Comparison of ENCODE assay signal across 8 cellular contexts in genomic region chr6:42978793-42979522, GRCh38. TPM values are rescaled to one million over a fixed set of nuclear protein-coding genes. Genes with fewer than 3 reads are reported as not detected.
A peak's percentile ranks its signal among the peaks of the same experiment; 100 is the strongest.
DNase-seq lines count a peak whose midpoint lies in the region; ATAC-seq and TF ChIP-seq lines count a peak whose summit lies in the region.

PEX6 (minus strand) TSS chr6:42979181; CDS start chr6:42979150, 31 bp downstream.

- dilution Hi-C loops in mammary epithelial cell (cut with HindIII; ENCODE audit: low sequenced_read_pairs) = no loop called here

- TF ChIP-seq CTCF in WI38 (IDR thresholded peaks at IDR 0.05; ENCODE audit: low read depth, low read length) = no peak
- no peak for TF ChIP-seq CTCF in mammary epithelial cell (conservative IDR thresholded peaks at IDR 0.05 in 1 of 2, IDR thresholded peaks at IDR 0.05 in 1 of 2; ENCODE audit: extremely low read depth in 1 of 2, insufficient read depth in 1 of 2, low read depth in 1 of 2, low read length in 2 of 2)
- TF ChIP-seq CTCF in spleen (IDR thresholded peaks at IDR 0.05 in 8 of 11, conservative IDR thresholded peaks at IDR 0.05 in 3 of 11) = no peak

- peak within 1 kb of the TSS; percentile 94 for H3K4me2 ChIP-seq in mammary epithelial cell (ENCODE audit: insufficient read depth, low read depth, low read length)

- TF ChIP-seq POLR2A in spleen (IDR thresholded peaks at IDR 0.05) = peak in 1 of 3 donors; percentile 13

- peak within 1 kb of the TSS; percentile 52 for H3K9ac ChIP-seq in mammary epithelial cell (ENCODE audit: insufficient read depth, low read length)

- H2AFZ ChIP-seq in ACC112 (ENCODE audit: low read length, unreplicated experiment) (peak within 1 kb of the TSS; percentile 78), mammary epithelial cell (ENCODE audit: low read depth, low read length) (peak within 1 kb of the TSS; percentile 95)

- peak within 1 kb of the TSS; percentile 83 for H3K4me3 ChIP-seq in ACC112 (ENCODE audit: low read depth, low read length)
- H3K4me3 ChIP-seq in WI38 (ENCODE audit: low read depth, low read length) = peak within 1 kb of the TSS; percentile 80
- peak within 1 kb of the TSS; percentile 47 to 82 (median 58) for H3K4me3 ChIP-seq in mammary epithelial cell (replicated peaks in 1 of 3; ENCODE audit: insufficient read depth in 1 of 3, low read depth in 2 of 3, low read length in 3 of 3)
- peak within 1 kb of the TSS; percentile 69 to 98 (median 93) for H3K4me3 ChIP-seq in spleen

- H4K20me1 ChIP-seq in mammary epithelial cell (ENCODE audit: insufficient read depth, low read length) = no peaks in the 10 kb centered on the region

- peaks cover 17% of the 10 kb centered on the region for H3K79me2 ChIP-seq in ACC112 (ENCODE audit: control insufficient read depth, insufficient read depth, low read length, unreplicated experiment)
- H3K79me2 ChIP-seq in mammary epithelial cell (ENCODE audit: insufficient read depth, low read length) = peaks cover 27% of the 10 kb centered on the region

- H3K27me3 ChIP-seq in ACC112 (ENCODE audit: insufficient read depth, low read length) (no peaks in the 10 kb centered on the region), mammary epithelial cell (ENCODE audit: insufficient read depth, low read length) (no peaks in the 10 kb centered on the region), spleen (replicated peaks in 1 of 7) (no peaks in the 10 kb centered on the region)

- peaks cover 14% of the 10 kb centered on the region for H3K4me1 ChIP-seq in ACC112 (ENCODE audit: control insufficient read depth, insufficient read depth, low read length, unreplicated experiment)
- H3K4me1 ChIP-seq in mammary epithelial cell (ENCODE audit: insufficient read depth, low read length) = peaks cover 29% of the 10 kb centered on the region
- peaks cover 26 to 73% (median 51%) of the 10 kb centered on the region in 6 donors for H3K4me1 ChIP-seq in spleen

- intact Hi-C loops in mammary epithelial cell (cut with micrococcal nuclease) (loop anchor here (1.0 to 2.0 kb wide), 3 partner anchors 36 to 78 kb away; partner anchors contain the start of genes CNPY3 and KLHDC3), spleen (cut with DNase I; ENCODE audit: low total_unique reads) (no loop called here)

- 1% methylated on average over 40 of the region's 63 CpGs for WGBS in mammary epithelial cell (ENCODE audit: low coverage, missing lambda C conversion rate)
- WGBS in spleen, 5 donors = 0 to 1% (median 0%) methylated on average over 37 to 63 of the region's 63 CpGs

- no TSS peak for BruUV-seq in mammary epithelial cell (replicated peaks; lab: Mats Ljungman, UMichigan)

- no peaks in the 10 kb centered on the region for H3K36me3 ChIP-seq in ACC112 (ENCODE audit: insufficient read depth, low read length)
- H3K36me3 ChIP-seq in mammary epithelial cell (ENCODE audit: insufficient read depth, low read length) = peaks cover 2% of the 10 kb centered on the region
- H3K36me3 ChIP-seq in spleen = peaks cover 0 to 14% (median 0%) of the 10 kb centered on the region in 6 donors

- DNase-seq in NCI-H2227 (lab: John Stamatoyannopoulos, UW; ENCODE audit: unreplicated experiment) = peak; percentile 89
- peak; percentile 79 for DNase-seq in mammary epithelial cell
- peak; percentile 92 for DNase-seq in iPS-NIHi7 (ENCODE audit: extremely low spot score)
- peak; percentile 99 for DNase-seq in spleen

- CTCF ChIA-PET in mammary epithelial cell (lab: Charles Lee; ENCODE audit: low non-redundant PET) = interaction anchor here (0.5 kb wide), 1 partner anchor 164 kb away, joined by 3 read pairs; no protein-coding TSS in a partner anchor

- no peaks in the 10 kb centered on the region for H3K9me3 ChIP-seq in mammary epithelial cell (replicated peaks; ENCODE audit: insufficient read depth, low read length)
- no peaks in the 10 kb centered on the region for H3K9me3 ChIP-seq in spleen

- ATAC-seq in GM18909 (IDR thresholded peaks at IDR 0.05; ENCODE audit: poor library complexity, unreplicated experiment) = peak; percentile 80
- ATAC-seq in HG03159 (IDR thresholded peaks at IDR 0.05; ENCODE audit: unreplicated experiment) = peak; percentile 88

- in situ Hi-C loops in mammary epithelial cell (cut with MboI; ENCODE audit: low sequenced_read_pairs in 2 of 2) = no loop called here

- H3K27ac ChIP-seq in ACC112 (ENCODE audit: low read depth, low read length) = peak within 1 kb of the TSS; percentile 38
- peak within 1 kb of the TSS; percentile 63 for H3K27ac ChIP-seq in mammary epithelial cell (ENCODE audit: insufficient read depth, low read depth, low read length)
- peak within 1 kb of the TSS; percentile 79 to 96 (median 92) for H3K27ac ChIP-seq in spleen

RNA-seq across cellular contexts. Expression of gene PEX6, which starts in this region (rescaled TPM):
- total RNA-seq in mammary epithelial cell = 10 to 100 TPM; 12.9 to 22.2 TPM
- 7.8 TPM for polyA plus RNA-seq in mammary epithelial cell
- polyA minus RNA-seq in mammary epithelial cell = 19.7 TPM
- total RNA-seq in spleen = 10 to 100 TPM; 11.1 to 24.3 (median 19.8) TPM
- polyA plus RNA-seq in spleen = 10 to 100 TPM; 12.7 to 25.5 (median 16.8) TPM

Comparison
In these comparisons a context has a peak if more than half of its experiments do, and no peak if none do; other contexts are left out.
1. Peak in every context shown above with its lines: DNase-seq, ATAC-seq, H3K4me3 ChIP-seq and H3K27ac ChIP-seq.
2. H3K27ac ChIP-seq: peak in every context shown above with its lines; median percentile 92 in spleen; 63 in mammary epithelial cell; 38 in ACC112.